Comparison of ENCODE assay signal across 8 cellular contexts in genomic region chr7:130486114-130486962, GRCh38. TPM values are rescaled to one million over a fixed set of nuclear protein-coding genes. Genes with fewer than 3 reads are reported as not detected.
A peak's percentile ranks its signal among the peaks of the same experiment; 100 is the strongest.
DNase-seq lines count a peak whose midpoint lies in the region; ATAC-seq, FAIRE-seq and TF ChIP-seq lines count a peak whose summit lies in the region.

No MANE protein-coding gene starts in this region.

- H3K79me2 ChIP-seq in KMS-11 (ENCODE audit: insufficient read depth, low read depth) (0 out of 2 replicates have a peak, but pooled peaks cover 6% of the 10 kb centered on the region), K562 (ENCODE audit: control insufficient read depth, insufficient read depth, low read length) (no peaks in the 10 kb centered on the region)

- in situ Hi-C loops in K562 (cut with MboI), result no loop called here

- ATAC-seq in K562 (peak; percentile 81), GM21576 (IDR thresholded peaks at IDR 0.05; ENCODE audit: unreplicated experiment) (no peak)

- DNase-seq in GM12864 (ENCODE audit: low read depth) (peak; percentile 33), T-helper 9 cell (peak; percentile 32), K562 (ENCODE audit: extremely low read depth in 1 of 4, low spot score in 3 of 4) (peak; percentile 31 to 58 (median 46)), iPS-NIHi7 (ENCODE audit: extremely low spot score) (peak; percentile 98), MG63 (no peak)
- peak in 2 of 3 donors; percentile 43 to 45 for DNase-seq in stimulated activated CD4-positive, alpha-beta T cell treated with anti-CD3 and anti-CD28 coated beads, Interleukin-12 subunit alpha, Interleukin-12 subunit beta, amount 100 ng/mL, for 48 hours (ENCODE audit: low read depth in 2 of 3, low spot score in 1 of 3)

- no peaks in the 10 kb centered on the region for H3K27me3 ChIP-seq in KMS-11 (ENCODE audit: insufficient read depth, low read depth)
- peaks cover 17 to 52% of the 10 kb centered on the region in 2 experiments; a peak in 4 of 5 replicates for H3K27me3 ChIP-seq in K562 (ENCODE audit: control insufficient read depth in 2 of 2, insufficient read depth in 2 of 2, low read length in 2 of 2)
- H3K27me3 ChIP-seq in MG63, result no peaks in the 10 kb centered on the region

- TF ChIP-seq CTCF in GM12864 (IDR thresholded peaks at IDR 0.05; ENCODE audit: low read depth, low read length, missing control alignments) (peak; percentile 84), KMS-11 (conservative IDR thresholded peaks at IDR 0.05; ENCODE audit: low read depth, low read length) (peak; percentile 90), K562 (IDR thresholded peaks at IDR 0.05 in 2 of 3, conservative IDR thresholded peaks at IDR 0.05 in 1 of 3; ENCODE audit: insufficient read depth in 2 of 3, low read depth in 1 of 3, low read length in 3 of 3) (peak; percentile 73 to 85 (median 80))

- H4K20me1 ChIP-seq in KMS-11 (ENCODE audit: insufficient read depth), result no peaks in the 10 kb centered on the region
- no peaks in the 10 kb centered on the region for H4K20me1 ChIP-seq in K562 (replicated peaks; ENCODE audit: control insufficient read depth, insufficient read depth, low read length)

- H3K4me2 ChIP-seq in KMS-11, result peak overlapping the region; percentile 70
- peak overlapping the region; percentile 58 for H3K4me2 ChIP-seq in K562 (ENCODE audit: insufficient read depth, low read length)

- no peak for TF ChIP-seq EP300 in K562 (IDR thresholded peaks at IDR 0.05; ENCODE audit: low read length)

- CTCF ChIA-PET in K562 (lab: Yijun Ruan, JAX; ENCODE audit: low intra/inter-chr PET ratio), result no interaction called here

- 31% methylated on average over 69 of the region's 69 CpGs for WGBS in K562 (ENCODE audit: insufficient coverage, low coverage, missing lambda C conversion rate)

- H3K27ac ChIP-seq in KMS-11 (peak overlapping the region; percentile 10; the same call in 1 of the 2 replicates), K562 (ENCODE audit: extremely low read depth, low read depth, low read length) (no peak overlapping the region)

- H3K9ac ChIP-seq in KMS-11, result peak overlapping the region; percentile 78
- H3K9ac ChIP-seq in K562 (ENCODE audit: insufficient read depth in 1 of 2, low read depth in 2 of 2, low read length in 2 of 2), result peak overlapping the region in 1 of 2 experiments; percentile 71; a peak in 2 of 4 replicates

- H3K9me1 ChIP-seq in K562 (ENCODE audit: control insufficient read depth, insufficient read depth, low read length), result no peaks in the 10 kb centered on the region

- 0 out of 2 replicates have a peak, but pooled peaks cover 1% of the 10 kb centered on the region for H3K9me3 ChIP-seq in K562 (replicated peaks; ENCODE audit: control insufficient read depth, insufficient read depth, low read depth, low read length)
- H3K9me3 ChIP-seq in MG63, result no peaks in the 10 kb centered on the region

- no peak for FAIRE-seq in K562 (lab: Jason Lieb, UNC)

- H3K4me3 ChIP-seq in GM12864 (ENCODE audit: low read depth, low read length) (peak overlapping the region; percentile 54), KMS-11 (IDR thresholded peaks at IDR 0.05; ENCODE audit: insufficient read depth, low read depth, low read length) (no peak overlapping the region), K562 (no peak overlapping the region), MG63 (no peak overlapping the region)

- TF ChIP-seq RAD21 in K562 (CRISPR knock-in tag; conservative IDR thresholded peaks at IDR 0.05 in 1 of 2, IDR thresholded peaks at IDR 0.05 in 1 of 2), result peak; percentile 28 to 73; a peak in 3 of 4 replicates

- intact Hi-C loops in K562 (cut with micrococcal nuclease), result loop anchor here (5.0 to 10.0 kb wide), 4 partner anchors 208 to 414 kb away; partner anchors contain the start of gene KLHDC10

- BruUV-seq in K562 (replicated peaks; lab: Mats Ljungman, UMichigan), result no TSS peak

- H2AFZ ChIP-seq in KMS-11 (ENCODE audit: low read depth) (peak overlapping the region; percentile 77), K562 (ENCODE audit: low read depth, low read length) (peak overlapping the region; percentile 61)

- TF ChIP-seq POLR2A in K562 (conservative IDR thresholded peaks at IDR 0.05), result no peak

- POLR2A ChIA-PET in K562 (lab: Yijun Ruan, JAX), result interaction anchor here (0.6 to 0.7 kb wide), 3 partner anchors 71 to 861 kb away, joined by 3 to 4 read pairs (median 3); no protein-coding TSS in a partner anchor

- H3K36me3 ChIP-seq in KMS-11 (ENCODE audit: insufficient read depth) (no peaks in the 10 kb centered on the region), K562 (ENCODE audit: control insufficient read depth, insufficient read depth, low read length) (no peaks in the 10 kb centered on the region), MG63 (no peaks in the 10 kb centered on the region)

- H3K4me1 ChIP-seq in KMS-11 (ENCODE audit: low read depth, poor library complexity, severe bottlenecking) (peaks cover 11% of the 10 kb centered on the region), K562 (replicated peaks in 1 of 2; ENCODE audit: control insufficient read depth in 2 of 2, insufficient read depth in 2 of 2, low read length in 2 of 2) (peaks cover 0 to 13% of the 10 kb centered on the region in 2 experiments; a peak in 3 of 5 replicates)

TF ChIP-seq in K562, 482 proteins besides CTCF, POLR2A, EP300 and RAD21 (continues in another document):
- TF ChIP-seq MNT (conservative IDR thresholded peaks at IDR 0.05) (0 out of 4 replicates have a peak, but pooled peaks of 1 of the 2 experiments have one; percentile 27), CEBPB (tag; IDR thresholded peaks at IDR 0.05) (0 out of 2 replicates have a peak, but pooled peaks have one; percentile 41), ZNF785 (CRISPR knock-in tag; IDR thresholded peaks at IDR 0.05) (no peak), NFIC (IDR thresholded peaks at IDR 0.05) (0 out of 2 replicates have a peak, but pooled peaks have one; percentile 12)

RNA-seq across cellular contexts. Expression of gene MEST, which starts 5.5 kb away (rescaled TPM):
- total RNA-seq in K562 (2011; cell fraction: chromatin; rRNA removed; ENCODE audit: low replicate concordance), result 1.1 and 1.3 TPM in 2 replicates
- total RNA-seq in K562 (2011; cell fraction: nucleolus; rRNA removed), result 0.33 and 1.1 TPM in 2 replicates
- total RNA-seq in K562 (2011; cell fraction: nucleoplasm; rRNA removed), result 0.81 and 0.92 TPM in 2 replicates
- total RNA-seq in K562 (2014; rRNA removed), result 0.04 and 0.14 TPM in 2 replicates
- 0.18 and 0.26 TPM in 2 replicates for total RNA-seq in K562 (2014; rRNA removed; fragmentation: Illumina TruSeq; extraction: Trizol)
- total RNA-seq in K562 (2015; rRNA removed; fragmentation: Illumina TruSeq; extraction: Trizol), result 0.41 TPM in 1 of 2 replicates, not detected in the other
- total RNA-seq in K562 (2021), result 0.62 and 1.0 TPM in 2 replicates
- 0.27 and 0.74 TPM in 2 replicates for polyA plus RNA-seq in K562 (2011; rRNA removed)
- polyA plus RNA-seq in K562 (2011; cell fraction: cytosol; rRNA removed), result 0.28 and 0.52 TPM in 2 replicates
- polyA plus RNA-seq in K562 (2011; cell fraction: nucleus; rRNA removed), result 0.22 and 0.53 TPM in 2 replicates
- polyA plus RNA-seq in K562 (2012), result 0.23 and 0.73 TPM in 2 replicates
- polyA plus RNA-seq in K562 (2014; fragmentation: Illumina TruSeq; extraction: Trizol), result 0.34 TPM in 1 of 2 replicates, not detected in the other
- polyA plus RNA-seq in K562 (2014; fragmentation: Nextera tagmentation; extraction: Ambion mirVana), result under 1 TPM; 0.38 to 0.56 TPM
- 0.04 and 0.38 TPM in 2 replicates for polyA plus RNA-seq in K562 (2014; rRNA removed)
- polyA minus RNA-seq in K562 (2011; rRNA and poly(A)+ RNA removed), result 0.06 and 1.9 TPM in 2 replicates
- 0.38 TPM in 1 of 2 replicates, not detected in the other for polyA minus RNA-seq in K562 (2011; cell fraction: cytosol; rRNA and poly(A)+ RNA removed)
- polyA minus RNA-seq in K562 (2011; cell fraction: nucleus; rRNA and poly(A)+ RNA removed), result 0.13 TPM in 1 of 2 replicates, not detected in the other
- not detected in 2 replicates for total RNA-seq in MG63 (2014; rRNA removed; shearing (Covaris generic); ENCODE audit: low replicate concordance)

RNA-seq across cellular contexts. Expression of gene CEP41, which starts 45.5 kb away (rescaled TPM):
- 9.3 and 12.1 TPM in 2 replicates for total RNA-seq in K562 (2011; cell fraction: chromatin; rRNA removed; ENCODE audit: low replicate concordance)
- total RNA-seq in K562 (2011; cell fraction: nucleolus; rRNA removed), result 4.0 and 6.7 TPM in 2 replicates
- 4.3 and 10.6 TPM in 2 replicates for total RNA-seq in K562 (2011; cell fraction: nucleoplasm; rRNA removed)
- total RNA-seq in K562 (2014; rRNA removed) (1.5 and 4.2 TPM in 2 replicates), K562 (2014; rRNA removed; fragmentation: Illumina TruSeq; extraction: Trizol) (4.9 and 8.0 TPM in 2 replicates), K562 (2015; rRNA removed; fragmentation: Illumina TruSeq; extraction: Trizol) (4.6 and 5.0 TPM in 2 replicates), K562 (2021) (5.6 and 6.4 TPM in 2 replicates)
- polyA plus RNA-seq in K562 (2011; rRNA removed) (4.4 and 9.2 TPM in 2 replicates), K562 (2014; fragmentation: Illumina TruSeq; extraction: Trizol) (8.1 and 10.9 TPM in 2 replicates), K562 (2014; fragmentation: Nextera tagmentation; extraction: Ambion mirVana) (10 to 100 TPM; 15.3 to 15.5 TPM), K562 (2014; rRNA removed) (5.8 and 7.4 TPM in 2 replicates)
- 4.7 and 6.3 TPM in 2 replicates for polyA plus RNA-seq in K562 (2011; cell fraction: cytosol; rRNA removed)
- 2.4 and 6.4 TPM in 2 replicates for polyA plus RNA-seq in K562 (2011; cell fraction: nucleus; rRNA removed)
- 5.3 and 9.7 TPM in 2 replicates for polyA plus RNA-seq in K562 (2012)
- 3.2 and 7.7 TPM in 2 replicates for polyA minus RNA-seq in K562 (2011; rRNA and poly(A)+ RNA removed)
- 0.55 and 2.5 TPM in 2 replicates for polyA minus RNA-seq in K562 (2011; cell fraction: cytosol; rRNA and poly(A)+ RNA removed)
- polyA minus RNA-seq in K562 (2011; cell fraction: nucleus; rRNA and poly(A)+ RNA removed), result 1.5 and 3.9 TPM in 2 replicates
- 13.1 and 20.4 TPM in 2 replicates for total RNA-seq in MG63 (2014; rRNA removed; shearing (Covaris generic); ENCODE audit: low replicate concordance)
